Comparison of ENCODE assay signal across 1 cellular context in genomic region chrX:54044126-54044876, GRCh38.
TF ChIP-seq lines count a peak whose summit lies in the region.

Gene PHF8 (minus strand): TSS chrX:54044473. CDS start chrX:54042728, 1,745 bp downstream.

TF ChIP-seq in K562, 482 proteins besides CTCF, POLR2A, EP300 and RAD21 (continued from another document and continues in another):
- peak; percentile 81 for TF ChIP-seq CREB1 (IDR thresholded peaks at IDR 0.05)
- peak; percentile 79 for TF ChIP-seq CREB1 (CRISPR knock-in tag; IDR thresholded peaks at IDR 0.05)
- TF ChIP-seq BCOR (IDR thresholded peaks at IDR 0.05) = peak; percentile 39; the same call in 1 of the 2 replicates
- TF ChIP-seq PRMT5 (CRISPR knock-in tag; IDR thresholded peaks at IDR 0.05) = 0 out of 2 replicates have a peak, but pooled peaks have one; percentile 56
- TF ChIP-seq JUNB (CRISPR knock-in tag; conservative IDR thresholded peaks at IDR 0.05) = peak; percentile 98
- no peak for TF ChIP-seq POU5F1 (IDR thresholded peaks at IDR 0.05; ENCODE audit: borderline replicate concordance, low read depth, low read length, partially characterized antibody)
- TF ChIP-seq, protein P1, sequence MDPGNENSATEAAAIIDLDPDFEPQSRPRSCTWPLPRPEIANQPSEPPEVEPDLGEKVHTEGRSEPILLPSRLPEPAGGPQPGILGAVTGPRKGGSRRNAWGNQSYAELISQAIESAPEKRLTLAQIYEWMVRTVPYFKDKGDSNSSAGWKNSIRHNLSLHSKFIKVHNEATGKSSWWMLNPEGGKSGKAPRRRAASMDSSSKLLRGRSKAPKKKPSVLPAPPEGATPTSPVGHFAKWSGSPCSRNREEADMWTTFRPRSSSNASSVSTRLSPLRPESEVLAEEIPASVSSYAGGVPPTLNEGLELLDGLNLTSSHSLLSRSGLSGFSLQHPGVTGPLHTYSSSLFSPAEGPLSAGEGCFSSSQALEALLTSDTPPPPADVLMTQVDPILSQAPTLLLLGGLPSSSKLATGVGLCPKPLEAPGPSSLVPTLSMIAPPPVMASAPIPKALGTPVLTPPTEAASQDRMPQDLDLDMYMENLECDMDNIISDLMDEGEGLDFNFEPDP (CRISPR knock-in tag; IDR thresholded peaks at IDR 0.05) = no peak
- TF ChIP-seq ZKSCAN8 (CRISPR knock-in tag; IDR thresholded peaks at IDR 0.05) = no peak
- TF ChIP-seq NFXL1 (CRISPR knock-in tag; IDR thresholded peaks at IDR 0.05) = no peak
- no peak for TF ChIP-seq NR2C2 (CRISPR knock-in tag; IDR thresholded peaks at IDR 0.05)
- TF ChIP-seq NR2C2 (tag; IDR thresholded peaks at IDR 0.05) = peak; percentile 96
- TF ChIP-seq SIX5 (IDR thresholded peaks at IDR 0.05; ENCODE audit: borderline replicate concordance in 1 of 2, insufficient read depth in 1 of 2, low read depth in 1 of 2, low read length in 2 of 2) = peak; percentile 33 to 49; a peak in 2 of 4 replicates
- peak; percentile 93 for TF ChIP-seq ZNF511 (CRISPR knock-in tag; IDR thresholded peaks at IDR 0.05)
- peak; percentile 63 for TF ChIP-seq SUPT5H (IDR thresholded peaks at IDR 0.05)
- TF ChIP-seq SOX6 (IDR thresholded peaks at IDR 0.05) = no peak
- no peak for TF ChIP-seq BDP1 (IDR thresholded peaks at IDR 0.05; ENCODE audit: insufficient read depth, insufficient read length)
- TF ChIP-seq ZNF785 (CRISPR knock-in tag; IDR thresholded peaks at IDR 0.05) = no peak
- TF ChIP-seq TBP (optimal IDR thresholded peaks at IDR 0.05; ENCODE audit: low read depth, low read length) = peak; percentile 71
- no peak for TF ChIP-seq NKRF (IDR thresholded peaks at IDR 0.05; ENCODE audit: borderline replicate concordance)
- TF ChIP-seq CREB3L1 (IDR thresholded peaks at IDR 0.05; ENCODE audit: borderline replicate concordance, low read depth) = peak; percentile 39; the same call in 1 of the 2 replicates
- no peak for TF ChIP-seq RNF219 (CRISPR knock-in tag; IDR thresholded peaks at IDR 0.05)
- peak; percentile 97 for TF ChIP-seq JUND (IDR thresholded peaks at IDR 0.05; ENCODE audit: borderline replicate concordance, low read depth, low read length)
- TF ChIP-seq JUND (tag; IDR thresholded peaks at IDR 0.05; ENCODE audit: borderline replicate concordance, low read depth, low read length) = peak; percentile 88; the same call in 2 of the 3 replicates
- TF ChIP-seq, protein P2, sequence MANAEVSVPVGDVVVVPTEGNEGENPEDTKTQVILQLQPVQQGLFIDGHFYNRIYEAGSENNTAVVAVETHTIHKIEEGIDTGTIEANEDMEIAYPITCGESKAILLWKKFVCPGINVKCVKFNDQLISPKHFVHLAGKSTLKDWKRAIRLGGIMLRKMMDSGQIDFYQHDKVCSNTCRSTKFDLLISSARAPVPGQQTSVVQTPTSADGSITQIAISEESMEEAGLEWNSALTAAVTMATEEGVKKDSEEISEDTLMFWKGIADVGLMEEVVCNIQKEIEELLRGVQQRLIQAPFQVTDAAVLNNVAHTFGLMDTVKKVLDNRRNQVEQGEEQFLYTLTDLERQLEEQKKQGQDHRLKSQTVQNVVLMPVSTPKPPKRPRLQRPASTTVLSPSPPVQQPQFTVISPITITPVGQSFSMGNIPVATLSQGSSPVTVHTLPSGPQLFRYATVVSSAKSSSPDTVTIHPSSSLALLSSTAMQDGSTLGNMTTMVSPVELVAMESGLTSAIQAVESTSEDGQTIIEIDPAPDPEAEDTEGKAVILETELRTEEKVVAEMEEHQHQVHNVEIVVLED (CRISPR knock-in tag; IDR thresholded peaks at IDR 0.05) = peak; percentile 51; the same call in 1 of the 2 replicates
- no peak for TF ChIP-seq ZNF354B (CRISPR knock-in tag; IDR thresholded peaks at IDR 0.05)
- no peak for TF ChIP-seq NFE2 (IDR thresholded peaks at IDR 0.05; ENCODE audit: low read depth)
- peak; percentile 57; the same call in 1 of the 2 replicates for TF ChIP-seq VEZF1 (CRISPR knock-in tag; IDR thresholded peaks at IDR 0.05)
- peak; percentile 64 for TF ChIP-seq ESRRA (IDR thresholded peaks at IDR 0.05; ENCODE audit: borderline replicate concordance, low read depth)
- peak; percentile 85 for TF ChIP-seq ZNF766 (CRISPR knock-in tag; conservative IDR thresholded peaks at IDR 0.05)
- TF ChIP-seq U2AF2 (optimal IDR thresholded peaks at IDR 0.05; ENCODE audit: low read depth, low read length) = no peak
- TF ChIP-seq ETV6 (IDR thresholded peaks at IDR 0.05; ENCODE audit: borderline replicate concordance in 1 of 2, low read depth in 2 of 2, low read length in 1 of 2) = no peak
- peak; percentile 45; the same call in 1 of the 2 replicates for TF ChIP-seq ETV6 (CRISPR knock-in tag; IDR thresholded peaks at IDR 0.05; ENCODE audit: borderline replicate concordance)
- TF ChIP-seq KLF1 (tag; IDR thresholded peaks at IDR 0.05) = no peak
- TF ChIP-seq, protein P3, sequence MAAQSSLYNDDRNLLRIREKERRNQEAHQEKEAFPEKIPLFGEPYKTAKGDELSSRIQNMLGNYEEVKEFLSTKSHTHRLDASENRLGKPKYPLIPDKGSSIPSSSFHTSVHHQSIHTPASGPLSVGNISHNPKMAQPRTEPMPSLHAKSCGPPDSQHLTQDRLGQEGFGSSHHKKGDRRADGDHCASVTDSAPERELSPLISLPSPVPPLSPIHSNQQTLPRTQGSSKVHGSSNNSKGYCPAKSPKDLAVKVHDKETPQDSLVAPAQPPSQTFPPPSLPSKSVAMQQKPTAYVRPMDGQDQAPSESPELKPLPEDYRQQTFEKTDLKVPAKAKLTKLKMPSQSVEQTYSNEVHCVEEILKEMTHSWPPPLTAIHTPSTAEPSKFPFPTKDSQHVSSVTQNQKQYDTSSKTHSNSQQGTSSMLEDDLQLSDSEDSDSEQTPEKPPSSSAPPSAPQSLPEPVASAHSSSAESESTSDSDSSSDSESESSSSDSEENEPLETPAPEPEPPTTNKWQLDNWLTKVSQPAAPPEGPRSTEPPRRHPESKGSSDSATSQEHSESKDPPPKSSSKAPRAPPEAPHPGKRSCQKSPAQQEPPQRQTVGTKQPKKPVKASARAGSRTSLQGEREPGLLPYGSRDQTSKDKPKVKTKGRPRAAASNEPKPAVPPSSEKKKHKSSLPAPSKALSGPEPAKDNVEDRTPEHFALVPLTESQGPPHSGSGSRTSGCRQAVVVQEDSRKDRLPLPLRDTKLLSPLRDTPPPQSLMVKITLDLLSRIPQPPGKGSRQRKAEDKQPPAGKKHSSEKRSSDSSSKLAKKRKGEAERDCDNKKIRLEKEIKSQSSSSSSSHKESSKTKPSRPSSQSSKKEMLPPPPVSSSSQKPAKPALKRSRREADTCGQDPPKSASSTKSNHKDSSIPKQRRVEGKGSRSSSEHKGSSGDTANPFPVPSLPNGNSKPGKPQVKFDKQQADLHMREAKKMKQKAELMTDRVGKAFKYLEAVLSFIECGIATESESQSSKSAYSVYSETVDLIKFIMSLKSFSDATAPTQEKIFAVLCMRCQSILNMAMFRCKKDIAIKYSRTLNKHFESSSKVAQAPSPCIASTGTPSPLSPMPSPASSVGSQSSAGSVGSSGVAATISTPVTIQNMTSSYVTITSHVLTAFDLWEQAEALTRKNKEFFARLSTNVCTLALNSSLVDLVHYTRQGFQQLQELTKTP (IDR thresholded peaks at IDR 0.05; ENCODE audit: low read depth in 1 of 2, partially characterized antibody in 2 of 2) = peak; percentile 35 to 39
- TF ChIP-seq BRD9 (IDR thresholded peaks at IDR 0.05; ENCODE audit: low read depth, partially characterized antibody) = peak; percentile 53
- no peak for TF ChIP-seq RCOR1 (IDR thresholded peaks at IDR 0.05; ENCODE audit: borderline replicate concordance in 1 of 2, low read depth in 2 of 2, low read length in 2 of 2)
- TF ChIP-seq FIP1L1 (IDR thresholded peaks at IDR 0.05; ENCODE audit: low read depth, low read length, poor library complexity, severe bottlenecking) = peak; percentile 81
- no peak for TF ChIP-seq POLR3A (IDR thresholded peaks at IDR 0.05; ENCODE audit: borderline replicate concordance, extremely low read depth, insufficient read depth, insufficient read length)
- peak; percentile 65 for TF ChIP-seq KLF13 (tag; IDR thresholded peaks at IDR 0.05; ENCODE audit: borderline replicate concordance, low read depth)
- peak; percentile 48 for TF ChIP-seq CCNT2 (IDR thresholded peaks at IDR 0.05; ENCODE audit: borderline replicate concordance, extremely low read depth, insufficient read length, low read depth, low read length)
- no peak for TF ChIP-seq NCOR1 (IDR thresholded peaks at IDR 0.05)
- no peak for TF ChIP-seq CBX3 (IDR thresholded peaks at IDR 0.05; ENCODE audit: borderline replicate concordance in 1 of 2, low read length in 2 of 2)
- peak; percentile 99 for TF ChIP-seq PHF8 (IDR thresholded peaks at IDR 0.05; ENCODE audit: borderline replicate concordance, low read length)
- no peak for TF ChIP-seq ZNF165 (CRISPR knock-in tag; IDR thresholded peaks at IDR 0.05; ENCODE audit: borderline replicate concordance)
- TF ChIP-seq NFIC (IDR thresholded peaks at IDR 0.05) = peak; percentile 38
- TF ChIP-seq ZNF282 (CRISPR knock-in tag; IDR thresholded peaks at IDR 0.05) = no peak
- TF ChIP-seq ZNF584 (CRISPR knock-in tag; IDR thresholded peaks at IDR 0.05; ENCODE audit: low read depth) = peak; percentile 81
- peak; percentile 100 for TF ChIP-seq ATF3 (IDR thresholded peaks at IDR 0.05)
- TF ChIP-seq ATF3 (CRISPR knock-in tag; conservative IDR thresholded peaks at IDR 0.05) = no peak; the same call in 1 of the 2 replicates
